ENCODE assay signal across 1 cellular context in the genomic region with DNA sequence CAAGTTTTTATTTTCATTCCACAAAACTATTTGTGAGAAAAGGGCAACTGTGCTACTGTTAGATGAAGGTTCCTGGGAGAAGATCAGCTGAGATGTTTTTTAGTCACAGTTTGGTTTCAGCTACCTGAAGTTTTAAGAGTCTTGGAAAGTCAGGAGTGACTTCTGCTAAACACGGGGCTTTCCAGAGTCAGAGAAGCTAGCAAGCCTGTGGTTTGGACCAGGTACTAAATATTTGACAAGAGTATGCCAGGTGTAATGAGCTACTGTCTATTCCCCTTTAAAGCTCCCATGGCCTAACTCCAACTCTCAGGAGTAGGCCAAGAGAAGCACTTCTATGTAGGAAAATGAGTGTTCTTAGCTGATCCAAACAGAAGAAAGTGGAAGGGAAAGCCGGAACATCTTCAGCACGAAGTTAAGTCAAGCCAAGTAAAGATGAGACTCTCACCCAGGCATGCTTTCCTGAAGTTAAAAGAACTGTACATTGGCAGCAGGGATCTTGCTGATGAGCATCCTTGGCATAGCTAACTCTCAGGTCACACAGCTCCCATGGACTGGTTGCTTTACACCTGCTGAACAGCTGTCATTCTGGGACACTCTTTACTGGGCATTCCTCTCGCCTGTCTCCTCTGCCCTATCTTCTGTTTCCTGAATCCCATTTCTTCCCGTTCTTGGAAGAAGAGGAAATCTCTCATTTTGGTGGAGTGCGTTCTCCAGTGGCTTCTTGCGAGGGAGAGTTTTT.
TF ChIP-seq lines count a peak whose summit lies in the region.

No MANE protein-coding gene starts in this region.

TF ChIP-seq in H1, 55 proteins besides CTCF, POLR2A, EP300 and RAD21:
- no peak for TF ChIP-seq CBX8 (IDR thresholded peaks at IDR 0.05; ENCODE audit: borderline replicate concordance, low read depth, low read length)
- TF ChIP-seq, protein P1, sequence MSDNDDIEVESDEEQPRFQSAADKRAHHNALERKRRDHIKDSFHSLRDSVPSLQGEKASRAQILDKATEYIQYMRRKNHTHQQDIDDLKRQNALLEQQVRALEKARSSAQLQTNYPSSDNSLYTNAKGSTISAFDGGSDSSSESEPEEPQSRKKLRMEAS (IDR thresholded peaks at IDR 0.05) = no peak
- TF ChIP-seq RNF2 (IDR thresholded peaks at IDR 0.05; ENCODE audit: borderline replicate concordance, low read depth, low read length, missing control alignments, poor library complexity, severe bottlenecking) = no peak
- no peak for TF ChIP-seq SIRT6 (IDR thresholded peaks at IDR 0.05; ENCODE audit: low read length)
- no peak for TF ChIP-seq CREB1 (IDR thresholded peaks at IDR 0.05)
- TF ChIP-seq BCL11A (IDR thresholded peaks at IDR 0.05; ENCODE audit: low read depth in 2 of 2, low read length in 2 of 2) = no peak
- TF ChIP-seq CHD1 (IDR thresholded peaks at IDR 0.05; ENCODE audit: low read depth, low read length) = no peak
- TF ChIP-seq RXRA (IDR thresholded peaks at IDR 0.05; ENCODE audit: insufficient read depth, low read depth, low read length) = no peak
- TF ChIP-seq CBX5 (IDR thresholded peaks at IDR 0.05; ENCODE audit: low read depth, low read length) = no peak
- no peak for TF ChIP-seq NRF1 (IDR thresholded peaks at IDR 0.05; ENCODE audit: low read depth, low read length)
- no peak for TF ChIP-seq TBP (IDR thresholded peaks at IDR 0.05; ENCODE audit: low read depth, low read length)
- TF ChIP-seq CTBP2 (IDR thresholded peaks at IDR 0.05; ENCODE audit: borderline replicate concordance, insufficient read depth, insufficient read length, low read length) = no peak
- TF ChIP-seq PHF8 (conservative IDR thresholded peaks at IDR 0.05; ENCODE audit: low read depth, low read length) = no peak
- TF ChIP-seq SIX5 (IDR thresholded peaks at IDR 0.05; ENCODE audit: low read depth, low read length) = no peak
- TF ChIP-seq, protein P2, sequence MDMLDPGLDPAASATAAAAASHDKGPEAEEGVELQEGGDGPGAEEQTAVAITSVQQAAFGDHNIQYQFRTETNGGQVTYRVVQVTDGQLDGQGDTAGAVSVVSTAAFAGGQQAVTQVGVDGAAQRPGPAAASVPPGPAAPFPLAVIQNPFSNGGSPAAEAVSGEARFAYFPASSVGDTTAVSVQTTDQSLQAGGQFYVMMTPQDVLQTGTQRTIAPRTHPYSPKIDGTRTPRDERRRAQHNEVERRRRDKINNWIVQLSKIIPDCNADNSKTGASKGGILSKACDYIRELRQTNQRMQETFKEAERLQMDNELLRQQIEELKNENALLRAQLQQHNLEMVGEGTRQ (IDR thresholded peaks at IDR 0.05; ENCODE audit: low read length) = no peak
- TF ChIP-seq KDM5A (IDR thresholded peaks at IDR 0.05; ENCODE audit: low read length) = no peak
- TF ChIP-seq SUZ12 (IDR thresholded peaks at IDR 0.05; ENCODE audit: low read length) = no peak
- no peak for TF ChIP-seq KDM4A (IDR thresholded peaks at IDR 0.05; ENCODE audit: low read depth, low read length, severe bottlenecking)
- no peak for TF ChIP-seq SRF (IDR thresholded peaks at IDR 0.05; ENCODE audit: low read depth, low read length)
- TF ChIP-seq, protein P3, sequence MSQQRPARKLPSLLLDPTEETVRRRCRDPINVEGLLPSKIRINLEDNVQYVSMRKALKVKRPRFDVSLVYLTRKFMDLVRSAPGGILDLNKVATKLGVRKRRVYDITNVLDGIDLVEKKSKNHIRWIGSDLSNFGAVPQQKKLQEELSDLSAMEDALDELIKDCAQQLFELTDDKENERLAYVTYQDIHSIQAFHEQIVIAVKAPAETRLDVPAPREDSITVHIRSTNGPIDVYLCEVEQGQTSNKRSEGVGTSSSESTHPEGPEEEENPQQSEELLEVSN (IDR thresholded peaks at IDR 0.05) = no peak
